In the genomic region with DNA sequence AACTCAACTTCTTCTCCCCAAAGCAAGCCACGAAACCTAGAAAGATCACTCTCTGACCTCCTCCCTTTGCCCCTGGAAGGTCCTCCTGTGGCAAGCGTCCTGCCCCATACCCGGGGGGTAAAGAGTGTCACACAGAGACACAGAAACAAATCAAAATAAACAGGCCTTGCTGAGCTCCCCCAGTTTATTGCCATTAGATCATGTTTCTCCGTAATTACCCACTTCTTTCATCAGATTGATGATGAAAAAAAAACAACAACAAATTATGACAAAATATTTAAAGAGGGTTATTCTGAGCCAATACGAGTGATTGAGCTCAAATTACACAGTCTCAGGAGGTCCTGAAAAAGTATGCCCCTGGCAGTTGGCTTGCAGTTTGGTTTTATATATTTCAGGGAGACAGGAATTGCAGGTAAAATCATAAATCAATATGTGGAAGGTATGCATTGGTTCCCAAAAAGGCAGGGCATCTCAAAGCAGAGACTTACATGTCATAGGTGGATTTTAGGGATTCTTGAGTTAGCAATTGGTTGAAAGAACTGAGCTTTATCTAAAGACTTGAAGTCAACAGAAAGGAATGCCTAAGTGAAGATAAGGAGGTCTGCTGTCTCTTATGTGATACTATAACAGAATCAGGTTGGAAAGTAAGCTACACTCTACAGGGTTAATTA, we compare ENCODE assay signal across 1 cellular context.
TF ChIP-seq lines count a peak whose summit lies in the region.

No MANE protein-coding gene starts in this region.

TF ChIP-seq in A549, 52 proteins besides CTCF, POLR2A, EP300 and RAD21:
- no peak for TF ChIP-seq TP53 (CRISPR knock-in tag; IDR thresholded peaks at IDR 0.05)
- no peak for TF ChIP-seq ZC3H11A (IDR thresholded peaks at IDR 0.05)
- no peak for TF ChIP-seq NPAS2 (CRISPR knock-in tag; IDR thresholded peaks at IDR 0.05; ENCODE audit: borderline replicate concordance)
- TF ChIP-seq BHLHE40 (IDR thresholded peaks at IDR 0.05; ENCODE audit: low read depth, low read length) = no peak
- TF ChIP-seq FOSB (CRISPR knock-in tag; IDR thresholded peaks at IDR 0.05) = no peak
- TF ChIP-seq, protein P1, sequence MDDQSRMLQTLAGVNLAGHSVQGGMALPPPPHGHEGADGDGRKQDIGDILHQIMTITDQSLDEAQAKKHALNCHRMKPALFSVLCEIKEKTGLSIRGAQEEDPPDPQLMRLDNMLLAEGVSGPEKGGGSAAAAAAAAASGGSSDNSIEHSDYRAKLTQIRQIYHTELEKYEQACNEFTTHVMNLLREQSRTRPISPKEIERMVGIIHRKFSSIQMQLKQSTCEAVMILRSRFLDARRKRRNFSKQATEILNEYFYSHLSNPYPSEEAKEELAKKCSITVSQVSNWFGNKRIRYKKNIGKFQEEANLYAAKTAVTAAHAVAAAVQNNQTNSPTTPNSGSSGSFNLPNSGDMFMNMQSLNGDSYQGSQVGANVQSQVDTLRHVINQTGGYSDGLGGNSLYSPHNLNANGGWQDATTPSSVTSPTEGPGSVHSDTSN (IDR thresholded peaks at IDR 0.05) = no peak
- TF ChIP-seq ZSCAN20 (CRISPR knock-in tag; IDR thresholded peaks at IDR 0.05) = no peak
- TF ChIP-seq CBX8 (IDR thresholded peaks at IDR 0.05) = no peak
